9 cellular contexts compared by ENCODE assay signal in the genomic region with DNA sequence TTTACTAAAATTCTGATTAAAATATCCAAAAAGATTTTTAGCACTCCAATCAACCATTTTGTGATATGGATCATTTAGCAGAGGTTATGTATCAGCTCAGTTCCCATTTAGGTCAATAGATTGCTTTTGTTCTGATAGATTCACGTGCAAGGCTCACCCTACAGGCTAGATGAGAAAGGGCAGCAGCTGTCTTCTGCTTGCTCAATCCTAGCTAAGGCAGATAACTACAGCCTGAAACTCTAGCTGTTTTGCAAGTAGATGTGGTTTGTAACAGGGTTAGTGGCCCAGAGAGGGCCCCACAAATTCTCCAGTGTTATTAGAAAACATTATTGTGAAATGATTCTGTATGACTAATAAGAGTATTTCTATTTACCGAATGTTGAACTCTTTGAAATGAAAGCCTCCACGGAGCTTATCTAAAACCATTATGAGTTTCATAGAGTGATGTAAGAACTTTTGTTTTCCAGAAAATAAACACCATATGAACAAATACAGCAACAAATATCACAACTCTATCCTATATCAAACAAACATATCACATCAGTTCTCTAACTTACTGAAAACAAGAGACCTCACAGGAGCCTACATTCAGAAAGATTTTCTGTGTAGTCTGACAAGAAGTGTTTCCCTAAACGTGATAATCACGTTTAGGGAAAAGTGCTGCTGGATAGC.
DNase-seq lines count a peak whose midpoint lies in the region; ATAC-seq, FAIRE-seq and TF ChIP-seq lines count a peak whose summit lies in the region.
"Had no signal": no experiment of that assay in that cellular context is flagged by ENCODE, and none has a peak within 500 bp of the region (broad histone marks: within the 10 kb centered on the region; RNA-seq: fewer than 3 reads in every experiment).

No MANE protein-coding gene starts in this region.

- WGBS in lung, 2 donors: 23 to 59% methylated on average over 5 of the region's 5 CpGs

- H3K27me3 ChIP-seq in brain microvascular endothelial cell (replicated peaks) (no peaks in the 10 kb centered on the region), lung (ENCODE audit: control insufficient read depth, insufficient read depth) (no peaks in the 10 kb centered on the region)
- H3K27me3 ChIP-seq: neutrophil had no signal

- no peaks in the 10 kb centered on the region for H3K9me3 ChIP-seq in lung (ENCODE audit: control insufficient read depth in 2 of 2, insufficient read depth in 1 of 2, low read length in 1 of 2)
- H3K9me3 ChIP-seq: neutrophil had no signal

- H3K27ac ChIP-seq in brain microvascular endothelial cell (peak overlapping the region; percentile 54), lung (ENCODE audit: low read depth in 1 of 2, low read length in 1 of 2) (no peak overlapping the region)
- H3K27ac ChIP-seq: neutrophil had no signal

- peak; percentile 75 for TF ChIP-seq CTCF in brain microvascular endothelial cell (IDR thresholded peaks at IDR 0.05; ENCODE audit: low read depth, low read length, missing control alignments)
- TF ChIP-seq CTCF in lung (IDR thresholded peaks at IDR 0.05; ENCODE audit: control extremely low read depth, extremely low read depth): no peak

- H3K4me3 ChIP-seq in brain microvascular endothelial cell (ENCODE audit: low read depth, low read length) (no peak overlapping the region), lung (no peak overlapping the region)

- ATAC-seq in GM19035 (IDR thresholded peaks at IDR 0.05; ENCODE audit: unreplicated experiment): peak; percentile 99
- ATAC-seq in HG03066 (IDR thresholded peaks at IDR 0.05; ENCODE audit: low read depth, unreplicated experiment): peak; percentile 97
- ATAC-seq in lung (ENCODE audit: insufficient read depth, low FRiP score): peak; percentile 75

- no peaks in the 10 kb centered on the region for H3K4me1 ChIP-seq in lung (ENCODE audit: control insufficient read depth in 2 of 2, insufficient read depth in 2 of 2, low read length in 2 of 2)

- no peak for FAIRE-seq in RCC 7860 (lab: Jason Lieb, UNC)

- in situ Hi-C loops in brain microvascular endothelial cell (cut with HindIII; ENCODE audit: low pct_ligation_motif_present, low sequenced_read_pairs): no loop called here

- peak; percentile 65 for DNase-seq in DMS153 (lab: John Stamatoyannopoulos, UW)
- DNase-seq in NCI-H69 (lab: John Stamatoyannopoulos, UW): peak; percentile 94
- DNase-seq in brain microvascular endothelial cell: peak; percentile 80
- no peak for DNase-seq in lung (ENCODE audit: low spot score)
- DNase-seq in NCI-H2196 treated with DMSO at 0.1 percent for 48 hours (lab: John Stamatoyannopoulos, UW; ENCODE audit: unreplicated experiment): no peak
- no peak for DNase-seq in RCC 7860 (ENCODE audit: low spot score)

- no peaks in the 10 kb centered on the region for H3K36me3 ChIP-seq in brain microvascular endothelial cell (replicated peaks)
- no peaks in the 10 kb centered on the region for H3K36me3 ChIP-seq in lung (ENCODE audit: control insufficient read depth in 2 of 2, insufficient read depth in 2 of 2, low read length in 2 of 2)
- H3K36me3 ChIP-seq: neutrophil had no signal

Comparison
In these comparisons a context has a peak if more than half of its experiments do, and no peak if none do; other contexts are left out.
1. DNase-seq: peak in DMS153 (single experiment), NCI-H69 (single experiment) and brain microvascular endothelial cell (single experiment); none in lung (single experiment), NCI-H2196 treated with DMSO at 0.1 percent for 48 hours (single experiment) and RCC 7860 (single experiment).
2. Peak in every context shown above with its lines, with median percentiles within 50 percentile points of each other: ATAC-seq.